ENCODE assay signal across 8 cellular contexts in genomic region chr2:241391892-241392665, GRCh38. TPM values are rescaled to one million over a fixed set of nuclear protein-coding genes. Genes with fewer than 3 reads are reported as not detected.
DNase-seq lines count a peak whose midpoint lies in the region; ATAC-seq and TF ChIP-seq lines count a peak whose summit lies in the region.
"Had no signal": no experiment of that assay in that cellular context is flagged by ENCODE, and none has a peak within 500 bp of the region (broad histone marks: within the 10 kb centered on the region; RNA-seq: fewer than 3 reads in every experiment).

No MANE protein-coding gene starts in this region.

- no peak overlapping the region for H2BK120ac ChIP-seq in mesendoderm (ENCODE audit: low read depth, low read length)

- H3K27ac ChIP-seq in mesendoderm (ENCODE audit: low read depth, low read length): no peak overlapping the region

- H3K79me2 ChIP-seq in mesendoderm (ENCODE audit: control insufficient read depth, insufficient read depth, low read length): no peaks in the 10 kb centered on the region

- no peaks in the 10 kb centered on the region for H3K27me3 Mint-ChIP-seq in chondrocyte (ENCODE audit: low read depth)
- H3K27me3 Mint-ChIP-seq: T-cell had no signal

- H3K18ac ChIP-seq in mesendoderm (ENCODE audit: low read length): no peak overlapping the region

- H3K9me3 Mint-ChIP-seq in chondrocyte (ENCODE audit: low read depth): no peaks in the 10 kb centered on the region
- H3K9me3 Mint-ChIP-seq: T-cell had no signal

- no peaks in the 10 kb centered on the region for H3K27me3 ChIP-seq in mesendoderm (ENCODE audit: insufficient read depth, low read length, poor library complexity)

- TF ChIP-seq CTCF in GM10266 (IDR thresholded peaks at IDR 0.05; ENCODE audit: control insufficient read depth, insufficient read depth, low read depth, missing control alignments): peak; percentile 66
- TF ChIP-seq CTCF in chondrocyte (IDR thresholded peaks at IDR 0.05): peak; percentile 69

- H3K27ac Mint-ChIP-seq in chondrocyte (ENCODE audit: unreplicated experiment): no peak overlapping the region
- H3K27ac Mint-ChIP-seq: T-cell had no signal

- no peak overlapping the region for H3K4ac ChIP-seq in mesendoderm (ENCODE audit: low read depth, low read length)

- peaks cover 1% of the 10 kb centered on the region for H3K79me1 ChIP-seq in mesendoderm (ENCODE audit: low read length)

- H3K4me3 Mint-ChIP-seq in chondrocyte (ENCODE audit: unreplicated experiment): no peak overlapping the region
- H3K4me3 Mint-ChIP-seq: T-cell had no signal

- H3K9ac ChIP-seq in mesendoderm (ENCODE audit: low read length): no peak overlapping the region

- no peak for TF ChIP-seq POLR2A in GM18505 (IDR thresholded peaks at IDR 0.05; ENCODE audit: borderline replicate concordance, extremely low read depth, insufficient read depth, insufficient read length)

- no peaks in the 10 kb centered on the region for H3K36me3 ChIP-seq in mesendoderm (ENCODE audit: control insufficient read depth, insufficient read depth, low read length)

- H3K56ac ChIP-seq in mesendoderm (ENCODE audit: low read length): no peak overlapping the region

- no peak overlapping the region for H3K4me3 ChIP-seq in mesendoderm (ENCODE audit: low read length)

- H3K4me1 ChIP-seq in mesendoderm (ENCODE audit: control insufficient read depth, low read depth, low read length): no peaks in the 10 kb centered on the region

- WGBS in mesendoderm (ENCODE audit: extremely low coverage, insufficient coverage, low lambda C conversion rate): no CpG with 5 or more reads among the region's 6 CpGs

- peaks cover 8% of the 10 kb centered on the region for H3K36me3 Mint-ChIP-seq in chondrocyte (ENCODE audit: low read depth)

- H4K5ac ChIP-seq in mesendoderm (ENCODE audit: low read length): no peak overlapping the region

- no peak overlapping the region for H3K4me2 ChIP-seq in mesendoderm (ENCODE audit: low read length)

- H3K23ac ChIP-seq in mesendoderm (ENCODE audit: low read length): no peak overlapping the region

- peaks cover 15% of the 10 kb centered on the region for H3K4me1 Mint-ChIP-seq in chondrocyte (ENCODE audit: low read depth)

- H4K8ac ChIP-seq in mesendoderm (ENCODE audit: low read depth, low read length): no peak overlapping the region

- no peak overlapping the region for H2BK15ac ChIP-seq in mesendoderm (replicated peaks; ENCODE audit: low read depth)

- no peak overlapping the region for H2AK5ac ChIP-seq in mesendoderm (ENCODE audit: low read length)

- peak; percentile 47 for DNase-seq in GM10266 (ENCODE audit: extremely low spot score)
- DNase-seq in LHCN-M2 (ENCODE audit: low read depth): peak; percentile 25
- no peak for DNase-seq in chondrocyte (ENCODE audit: low spot score)
- peak; percentile 81 for DNase-seq in mesendoderm

- no peak for ATAC-seq in GM18519 (IDR thresholded peaks at IDR 0.05; ENCODE audit: low FRiP score, unreplicated experiment)
- ATAC-seq in HG02938 (IDR thresholded peaks at IDR 0.05; ENCODE audit: unreplicated experiment): no peak
- no peak for ATAC-seq in GM18505 (IDR thresholded peaks at IDR 0.05; ENCODE audit: unreplicated experiment)

- H2BK5ac ChIP-seq in mesendoderm (ENCODE audit: low read length): no peak overlapping the region

RNA-seq across cellular contexts. Expression of gene FARP2, which starts 36.0 kb away (rescaled TPM):
- total RNA-seq in LHCN-M2 (2014; rRNA removed): 24.1 and 30.4 TPM in 2 replicates
- 13.7 TPM for polyA plus RNA-seq in LHCN-M2 (2012)
- 54.0 to 57.1 TPM (median 56.0 TPM) in 3 replicates for total RNA-seq in chondrocyte
- polyA plus RNA-seq in mesendoderm (2013, experiment 1 of 2): 13.8 TPM
- polyA plus RNA-seq in mesendoderm (2013, experiment 2 of 2): 13.4 TPM
